ENCODE assay signal across 10 cellular contexts in the genomic region with DNA sequence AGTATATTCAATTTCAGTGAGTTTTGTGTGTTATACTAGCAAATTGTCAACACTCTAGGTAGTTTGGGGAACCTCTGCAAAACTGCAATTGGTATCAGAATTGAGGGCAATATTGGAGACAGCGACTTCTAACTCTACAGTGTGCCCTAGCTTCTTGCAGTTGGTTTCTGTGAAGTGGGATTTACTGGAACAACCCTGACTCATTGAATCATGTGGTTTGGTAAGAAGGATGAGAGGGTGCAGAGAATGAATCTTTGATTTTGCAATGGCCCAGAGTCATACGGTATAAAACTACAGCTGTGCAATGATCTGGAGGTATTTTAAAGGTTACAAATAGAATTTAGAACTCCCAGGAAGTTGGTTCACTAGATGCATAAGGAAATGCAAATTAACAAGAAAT.
A peak's percentile ranks its signal among the peaks of the same experiment; 100 is the strongest.
DNase-seq lines count a peak whose midpoint lies in the region; ATAC-seq and TF ChIP-seq lines count a peak whose summit lies in the region.
"Had no signal": no experiment of that assay in that cellular context is flagged by ENCODE, and none has a peak within 500 bp of the region (broad histone marks: within the 10 kb centered on the region; RNA-seq: fewer than 3 reads in every experiment).

No MANE protein-coding gene starts in this region.

- H3K4me3 ChIP-seq in RWPE2 (ENCODE audit: severe bottlenecking) (peak overlapping the region; percentile 5), epithelial cell of esophagus (ENCODE audit: low read length) (no peak overlapping the region)
- H3K4me3 ChIP-seq: BLaER1 had no signal

- H3K4me3 Mint-ChIP-seq in activated CD8-positive, alpha-beta memory T cell treated with anti-CD3 and anti-CD28 coated beads, Interleukin-2, amount 10 ng/mL, durations not matched to agents 7 days and 5 days, result peak overlapping the region; percentile 74
- peak overlapping the region; percentile 71 for H3K4me3 Mint-ChIP-seq in stimulated activated effector memory CD8-positive, alpha-beta T cell treated with anti-CD3 and anti-CD28 coated beads, Interleukin-12 subunit alpha, Interleukin-12 subunit beta, amount 100 ng/mL, for 72 hours
- H3K4me3 Mint-ChIP-seq in WTC11, result no peak overlapping the region

- peaks cover 5% of the 10 kb centered on the region for H3K36me3 Mint-ChIP-seq in activated CD8-positive, alpha-beta memory T cell treated with anti-CD3 and anti-CD28 coated beads, Interleukin-2, amount 10 ng/mL, durations not matched to agents 7 days and 5 days
- no peaks in the 10 kb centered on the region for H3K36me3 Mint-ChIP-seq in stimulated activated effector memory CD8-positive, alpha-beta T cell treated with anti-CD3 and anti-CD28 coated beads, Interleukin-12 subunit alpha, Interleukin-12 subunit beta, amount 100 ng/mL, for 72 hours
- no peaks in the 10 kb centered on the region for H3K36me3 Mint-ChIP-seq in WTC11

- H3K27me3 Mint-ChIP-seq in activated CD8-positive, alpha-beta memory T cell treated with anti-CD3 and anti-CD28 coated beads, Interleukin-2, amount 10 ng/mL, durations not matched to agents 7 days and 5 days, result no peaks in the 10 kb centered on the region
- H3K27me3 Mint-ChIP-seq in WTC11 (ENCODE audit: low read depth), result no peaks in the 10 kb centered on the region

- peaks cover 9% of the 10 kb centered on the region for H3K4me1 Mint-ChIP-seq in activated CD8-positive, alpha-beta memory T cell treated with anti-CD3 and anti-CD28 coated beads, Interleukin-2, amount 10 ng/mL, durations not matched to agents 7 days and 5 days
- H3K4me1 Mint-ChIP-seq in stimulated activated effector memory CD8-positive, alpha-beta T cell treated with anti-CD3 and anti-CD28 coated beads, Interleukin-12 subunit alpha, Interleukin-12 subunit beta, amount 100 ng/mL, for 72 hours, result peaks cover 17% of the 10 kb centered on the region
- peaks cover 5% of the 10 kb centered on the region; the same call in 1 of the 2 replicates for H3K4me1 Mint-ChIP-seq in WTC11

- no peaks in the 10 kb centered on the region for H3K27me3 ChIP-seq in RWPE2 (ENCODE audit: insufficient read depth, poor library complexity, severe bottlenecking)
- H3K27me3 ChIP-seq: BLaER1 had no signal

- POLR2A ChIA-PET in WTC11 (lab: Charles Lee), result no interaction called here

- no peak for DNase-seq in activated CD8-positive, alpha-beta memory T cell treated with anti-CD3 and anti-CD28 coated beads, Interleukin-2, amount 10 ng/mL, durations not matched to agents 7 days and 5 days
- DNase-seq in activated CD8-positive, alpha-beta memory T cell treated with anti-CD3 and anti-CD28 coated beads, Interleukin-2, amount 50 U/mL, for 4 hours, result no peak
- DNase-seq in RWPE2 (ENCODE audit: low spot score), result no peak
- peak; percentile 63 for DNase-seq in epithelial cell of esophagus (ENCODE audit: low read depth)
- no peak for DNase-seq in stimulated activated effector memory CD8-positive, alpha-beta T cell treated with anti-CD3 and anti-CD28 coated beads, Interleukin-12 subunit alpha, Interleukin-12 subunit beta, amount 100 ng/mL, for 72 hours (ENCODE audit: low spot score in 2 of 2)
- DNase-seq in GOT3 (lab: John Stamatoyannopoulos, UW), result no peak
- DNase-seq in WTC11 (ENCODE audit: low spot score), result no peak
- no peak for DNase-seq in NCI-H1694 treated with DMSO at 0.1 percent for 48 hours (lab: John Stamatoyannopoulos, UW)
- DNase-seq: glutamatergic neuron had no signal

- CTCF ChIA-PET in activated CD8-positive, alpha-beta memory T cell treated with anti-CD3 and anti-CD28 coated beads, Interleukin-2, amount 10 ng/mL, durations not matched to agents 7 days and 5 days (lab: Charles Lee), result no interaction called here
- CTCF ChIA-PET in WTC11 (lab: Charles Lee), result no interaction called here

- peak; percentile 52 for ATAC-seq in activated CD8-positive, alpha-beta memory T cell treated with anti-CD3 and anti-CD28 coated beads, Interleukin-2, amount 10 ng/mL, durations not matched to agents 7 days and 5 days
- peak; percentile 58 for ATAC-seq in RWPE2 (ENCODE audit: low read depth)
- ATAC-seq in stimulated activated effector memory CD8-positive, alpha-beta T cell treated with anti-CD3 and anti-CD28 coated beads, Interleukin-12 subunit alpha, Interleukin-12 subunit beta, amount 100 ng/mL, for 72 hours, result peak; percentile 88
- ATAC-seq in WTC11, result no peak

- no peaks in the 10 kb centered on the region for H3K36me3 ChIP-seq in RWPE2 (ENCODE audit: low read depth)
- H3K36me3 ChIP-seq: BLaER1 had no signal

- H3K9me3 Mint-ChIP-seq in activated CD8-positive, alpha-beta memory T cell treated with anti-CD3 and anti-CD28 coated beads, Interleukin-2, amount 10 ng/mL, durations not matched to agents 7 days and 5 days (ENCODE audit: low read depth), result no peaks in the 10 kb centered on the region
- H3K9me3 Mint-ChIP-seq in stimulated activated effector memory CD8-positive, alpha-beta T cell treated with anti-CD3 and anti-CD28 coated beads, Interleukin-12 subunit alpha, Interleukin-12 subunit beta, amount 100 ng/mL, for 72 hours, result no peaks in the 10 kb centered on the region
- H3K9me3 Mint-ChIP-seq in WTC11, result no peaks in the 10 kb centered on the region

- no peaks in the 10 kb centered on the region for H3K4me1 ChIP-seq in RWPE2 (ENCODE audit: insufficient read depth, poor library complexity, severe bottlenecking)

- H3K27ac Mint-ChIP-seq in activated CD8-positive, alpha-beta memory T cell treated with anti-CD3 and anti-CD28 coated beads, Interleukin-2, amount 10 ng/mL, durations not matched to agents 7 days and 5 days, result peak overlapping the region; percentile 76
- peak overlapping the region; percentile 85 for H3K27ac Mint-ChIP-seq in stimulated activated effector memory CD8-positive, alpha-beta T cell treated with anti-CD3 and anti-CD28 coated beads, Interleukin-12 subunit alpha, Interleukin-12 subunit beta, amount 100 ng/mL, for 72 hours
- no peak overlapping the region for H3K27ac Mint-ChIP-seq in WTC11

- H3K9me3 ChIP-seq in RWPE2 (ENCODE audit: severe bottlenecking), result no peaks in the 10 kb centered on the region
- H3K9me3 ChIP-seq: BLaER1 had no signal

- no peak for TF ChIP-seq CTCF in RWPE2 (IDR thresholded peaks at IDR 0.05; ENCODE audit: poor library complexity, severe bottlenecking)
- TF ChIP-seq CTCF in epithelial cell of esophagus (IDR thresholded peaks at IDR 0.05; ENCODE audit: insufficient read depth, low read depth, low read length, missing control alignments), result no peak
- no peak for TF ChIP-seq CTCF in WTC11 (IDR thresholded peaks at IDR 0.05)

- H3K27ac ChIP-seq in RWPE2 (ENCODE audit: poor library complexity, severe bottlenecking), result no peak overlapping the region
- H3K27ac ChIP-seq: BLaER1 had no signal

TF ChIP-seq in WTC11, 78 proteins besides CTCF, POLR2A, EP300 and RAD21 (continues in another document):
- no peak for TF ChIP-seq SMAD3 (CRISPR knock-in tag; IDR thresholded peaks at IDR 0.05; ENCODE audit: borderline replicate concordance)
- TF ChIP-seq CREB1 (CRISPR knock-in tag; IDR thresholded peaks at IDR 0.05), result no peak
- TF ChIP-seq, protein P1, sequence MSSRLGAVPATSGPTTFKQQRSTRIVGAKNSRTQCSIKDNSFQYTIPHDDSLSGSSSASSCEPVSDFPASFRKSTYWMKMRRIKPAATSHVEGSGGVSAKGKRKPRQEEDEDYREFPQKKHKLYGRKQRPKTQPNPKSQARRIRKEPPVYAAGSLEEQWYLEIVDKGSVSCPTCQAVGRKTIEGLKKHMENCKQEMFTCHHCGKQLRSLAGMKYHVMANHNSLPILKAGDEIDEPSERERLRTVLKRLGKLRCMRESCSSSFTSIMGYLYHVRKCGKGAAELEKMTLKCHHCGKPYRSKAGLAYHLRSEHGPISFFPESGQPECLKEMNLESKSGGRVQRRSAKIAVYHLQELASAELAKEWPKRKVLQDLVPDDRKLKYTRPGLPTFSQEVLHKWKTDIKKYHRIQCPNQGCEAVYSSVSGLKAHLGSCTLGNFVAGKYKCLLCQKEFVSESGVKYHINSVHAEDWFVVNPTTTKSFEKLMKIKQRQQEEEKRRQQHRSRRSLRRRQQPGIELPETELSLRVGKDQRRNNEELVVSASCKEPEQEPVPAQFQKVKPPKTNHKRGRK (CRISPR knock-in tag; IDR thresholded peaks at IDR 0.05; ENCODE audit: borderline replicate concordance), result no peak
- no peak for TF ChIP-seq FOXK1 (CRISPR knock-in tag; IDR thresholded peaks at IDR 0.05)
- TF ChIP-seq, protein P2, sequence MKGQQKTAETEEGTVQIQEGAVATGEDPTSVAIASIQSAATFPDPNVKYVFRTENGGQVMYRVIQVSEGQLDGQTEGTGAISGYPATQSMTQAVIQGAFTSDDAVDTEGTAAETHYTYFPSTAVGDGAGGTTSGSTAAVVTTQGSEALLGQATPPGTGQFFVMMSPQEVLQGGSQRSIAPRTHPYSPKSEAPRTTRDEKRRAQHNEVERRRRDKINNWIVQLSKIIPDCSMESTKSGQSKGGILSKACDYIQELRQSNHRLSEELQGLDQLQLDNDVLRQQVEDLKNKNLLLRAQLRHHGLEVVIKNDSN (CRISPR knock-in tag; IDR thresholded peaks at IDR 0.05), result no peak
- TF ChIP-seq ZNF423 (CRISPR knock-in tag; IDR thresholded peaks at IDR 0.05), result no peak
- TF ChIP-seq JUN (CRISPR knock-in tag; IDR thresholded peaks at IDR 0.05), result no peak
- TF ChIP-seq, protein P3, sequence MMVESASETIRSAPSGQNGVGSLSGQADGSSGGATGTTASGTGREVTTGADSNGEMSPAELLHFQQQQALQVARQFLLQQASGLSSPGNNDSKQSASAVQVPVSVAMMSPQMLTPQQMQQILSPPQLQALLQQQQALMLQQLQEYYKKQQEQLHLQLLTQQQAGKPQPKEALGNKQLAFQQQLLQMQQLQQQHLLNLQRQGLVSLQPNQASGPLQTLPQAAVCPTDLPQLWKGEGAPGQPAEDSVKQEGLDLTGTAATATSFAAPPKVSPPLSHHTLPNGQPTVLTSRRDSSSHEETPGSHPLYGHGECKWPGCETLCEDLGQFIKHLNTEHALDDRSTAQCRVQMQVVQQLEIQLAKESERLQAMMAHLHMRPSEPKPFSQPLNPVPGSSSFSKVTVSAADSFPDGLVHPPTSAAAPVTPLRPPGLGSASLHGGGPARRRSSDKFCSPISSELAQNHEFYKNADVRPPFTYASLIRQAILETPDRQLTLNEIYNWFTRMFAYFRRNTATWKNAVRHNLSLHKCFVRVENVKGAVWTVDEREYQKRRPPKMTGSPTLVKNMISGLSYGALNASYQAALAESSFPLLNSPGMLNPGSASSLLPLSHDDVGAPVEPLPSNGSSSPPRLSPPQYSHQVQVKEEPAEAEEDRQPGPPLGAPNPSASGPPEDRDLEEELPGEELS (CRISPR knock-in tag; IDR thresholded peaks at IDR 0.05), result no peak
- TF ChIP-seq EMX1 (CRISPR knock-in tag; IDR thresholded peaks at IDR 0.05), result no peak
- TF ChIP-seq, protein P4, sequence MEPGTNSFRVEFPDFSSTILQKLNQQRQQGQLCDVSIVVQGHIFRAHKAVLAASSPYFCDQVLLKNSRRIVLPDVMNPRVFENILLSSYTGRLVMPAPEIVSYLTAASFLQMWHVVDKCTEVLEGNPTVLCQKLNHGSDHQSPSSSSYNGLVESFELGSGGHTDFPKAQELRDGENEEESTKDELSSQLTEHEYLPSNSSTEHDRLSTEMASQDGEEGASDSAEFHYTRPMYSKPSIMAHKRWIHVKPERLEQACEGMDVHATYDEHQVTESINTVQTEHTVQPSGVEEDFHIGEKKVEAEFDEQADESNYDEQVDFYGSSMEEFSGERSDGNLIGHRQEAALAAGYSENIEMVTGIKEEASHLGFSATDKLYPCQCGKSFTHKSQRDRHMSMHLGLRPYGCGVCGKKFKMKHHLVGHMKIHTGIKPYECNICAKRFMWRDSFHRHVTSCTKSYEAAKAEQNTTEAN (CRISPR knock-in tag; IDR thresholded peaks at IDR 0.05), result no peak
